Comparison of ENCODE assay signal across 22 cellular contexts in genomic region chr7:158324397-158325360, GRCh38.
DNase-seq lines count a peak whose midpoint lies in the region; ATAC-seq, FAIRE-seq and TF ChIP-seq lines count a peak whose summit lies in the region.
"Had no signal": no experiment of that assay in that cellular context is flagged by ENCODE, and none has a peak within 500 bp of the region (broad histone marks: within the 10 kb centered on the region; RNA-seq: fewer than 3 reads in every experiment).

No MANE protein-coding gene starts in this region.

- H3K4me1 ChIP-seq in H1 (replicated peaks in 1 of 4; ENCODE audit: control insufficient read depth in 3 of 4, insufficient read depth in 4 of 4, low read length in 3 of 4), result peaks cover 0 to 9% (median 3%) of the 10 kb centered on the region in 4 experiments; a peak in 4 of 7 replicates
- H3K4me1 ChIP-seq in neuronal stem cell (ENCODE audit: control insufficient read depth in 2 of 2, insufficient read depth in 1 of 2, low read depth in 1 of 2, low read length in 2 of 2), result peaks cover 8 to 24% of the 10 kb centered on the region in 2 donors

- H3K36me3 ChIP-seq in H1 (ENCODE audit: control insufficient read depth in 2 of 4, insufficient read depth in 4 of 4, low read length in 3 of 4) (peaks cover 0 to 5% (median 0%) of the 10 kb centered on the region in 4 experiments; a peak in 1 of 8 replicates), neuronal stem cell (replicated peaks in 1 of 2; ENCODE audit: control insufficient read depth in 2 of 2, insufficient read depth in 2 of 2, low read length in 2 of 2) (peaks cover 0 to 6% of the 10 kb centered on the region in 2 donors)

- no peaks in the 10 kb centered on the region for H3K79me2 ChIP-seq in H1 (ENCODE audit: control insufficient read depth in 1 of 2, insufficient read depth in 2 of 2, low read length in 2 of 2)

- H2BK15ac ChIP-seq in H1 (ENCODE audit: low read length) (no peak overlapping the region), neuronal stem cell (ENCODE audit: low read length) (no peak overlapping the region)

- CTCF ChIA-PET in H1 (lab: Charles Lee; ENCODE audit: partially characterized antibody), result interaction anchor here (1.1 to 1.7 kb wide), 3 partner anchors 30 to 268 kb away, joined by 3 to 5 read pairs (median 4); no protein-coding TSS in a partner anchor

- no peak for TF ChIP-seq EP300 in H1 (IDR thresholded peaks at IDR 0.05; ENCODE audit: borderline replicate concordance in 1 of 2, low read depth in 2 of 2, low read length in 2 of 2)

- peak overlapping the region in 1 of 2 experiments; percentile 50; a peak in 1 of 4 replicates for H3K4me2 ChIP-seq in H1 (ENCODE audit: insufficient read depth in 1 of 2, low read depth in 2 of 2, low read length in 2 of 2)
- H3K4me2 ChIP-seq in neuronal stem cell (ENCODE audit: insufficient read depth, low read length, poor library complexity, severe bottlenecking), result no peak overlapping the region
- H3K4me2 ChIP-seq: KMS-11 had no signal

- 0 out of 2 replicates have a peak overlapping the region, but pooled peaks have one; percentile 76 for H2BK20ac ChIP-seq in H1 (ENCODE audit: low read length)

- peaks cover 7% of the 10 kb centered on the region for H3K23me2 ChIP-seq in H1 (ENCODE audit: low read depth, low read length)

- TF ChIP-seq POLR2A in H1 (IDR thresholded peaks at IDR 0.05; ENCODE audit: control extremely low read depth in 1 of 2, low read depth in 2 of 2, low read length in 2 of 2), result no peak

- H3K56ac ChIP-seq in H1 (replicated peaks; ENCODE audit: insufficient read length, low read depth, low read length), result no peak overlapping the region

- no peak for ATAC-seq in HG02610 (IDR thresholded peaks at IDR 0.05; ENCODE audit: unreplicated experiment)
- no peak for ATAC-seq in activated CD4-positive, CD25-positive, alpha-beta regulatory T cell treated with anti-CD3 and anti-CD28 coated beads, Interleukin-2, amount 50 U/mL, for 24 hours
- ATAC-seq: stimulated activated naive CD8-positive, alpha-beta T cell treated with anti-CD3 and anti-CD28 coated beads, Interleukin-15, Interleukin-2, amounts not matched to agents 100 U/mL and 50 U/mL, for 24 hours had no signal

- peaks cover 0 to 9% of the 10 kb centered on the region in 2 experiments for H4K20me1 ChIP-seq in H1 (replicated peaks in 1 of 2; ENCODE audit: control insufficient read depth in 1 of 2, insufficient read depth in 2 of 2, low read length in 2 of 2)

- H4K8ac ChIP-seq in H1 (ENCODE audit: extremely low read depth, insufficient read depth, low read length) (peak overlapping the region; percentile 31; the same call in 1 of the 2 replicates), neuronal stem cell (ENCODE audit: low read depth, low read length) (no peak overlapping the region)

- no peak for TF ChIP-seq RAD21 in H1 (IDR thresholded peaks at IDR 0.05 in 1 of 2, conservative IDR thresholded peaks at IDR 0.05 in 1 of 2; ENCODE audit: low read depth in 2 of 2, low read length in 2 of 2)

- H2BK5ac ChIP-seq in H1 (ENCODE audit: low read depth, low read length), result peak overlapping the region; percentile 15; the same call in 1 of the 2 replicates
- H2BK5ac ChIP-seq in neuronal stem cell (ENCODE audit: low read length), result no peak overlapping the region

- no peak overlapping the region for H3K23ac ChIP-seq in H1 (ENCODE audit: insufficient read length)
- H3K23ac ChIP-seq in neuronal stem cell (ENCODE audit: low read depth, low read length, poor library complexity), result no peak overlapping the region

- no peak overlapping the region for H4K5ac ChIP-seq in H1 (ENCODE audit: insufficient read length, low read depth, low read length)

- H3K27ac ChIP-seq in H1 (ENCODE audit: low read depth, low read length) (no peak overlapping the region), neuronal stem cell (replicated peaks; ENCODE audit: low read length) (no peak overlapping the region)
- H3K27ac ChIP-seq: KMS-11, RWPE1 had no signal

- FAIRE-seq in H1 (lab: Jason Lieb, UNC), result no peak
- FAIRE-seq: astrocyte, endothelial cell of umbilical vein had no signal

- no peak overlapping the region for H3K9ac ChIP-seq in H1 (replicated peaks in 1 of 4; ENCODE audit: extremely low read depth in 1 of 4, low read depth in 3 of 4, low read length in 3 of 4)
- no peak overlapping the region for H3K9ac ChIP-seq in neuronal stem cell (ENCODE audit: low read depth, low read length, poor library complexity)
- H3K9ac ChIP-seq: KMS-11 had no signal

- H3K4me3 ChIP-seq in H1 (ENCODE audit: extremely low read depth in 1 of 4, insufficient read depth in 2 of 4, low read depth in 3 of 4, low read length in 4 of 4) (no peak overlapping the region), neuronal stem cell (ENCODE audit: low read length in 2 of 2) (no peak overlapping the region)
- H3K4me3 ChIP-seq: dorsolateral prefrontal cortex, lung had no signal

- WGBS in H1 (ENCODE audit: extremely low coverage in 1 of 2, insufficient coverage in 1 of 2, insufficient read length in 1 of 2, insufficient replicate concordance in 2 of 2, low coverage in 1 of 2, low lambda C conversion rate in 2 of 2, missing lambda C conversion rate in 1 of 2), 2 experiments, result 83% methylated on average over 17 of the region's 17 CpGs; no CpG with 5 or more reads in 1 of the 2 experiments
- no CpG with 5 or more reads among the region's 17 CpGs for WGBS in neuronal stem cell (ENCODE audit: extremely low coverage in 2 of 2, insufficient read length in 2 of 2, insufficient replicate concordance in 1 of 2), 2 donors

- H2BK120ac ChIP-seq in H1 (replicated peaks; ENCODE audit: low read depth, low read length) (no peak overlapping the region), neuronal stem cell (ENCODE audit: low read depth, low read length) (no peak overlapping the region)

- H3K18ac ChIP-seq in H1 (ENCODE audit: extremely low read depth, low read length) (no peak overlapping the region; the same call in 1 of the 2 replicates), neuronal stem cell (ENCODE audit: low read length) (peak overlapping the region; percentile 45)

- H2BK12ac ChIP-seq in H1 (ENCODE audit: low read depth, low read length) (no peak overlapping the region), neuronal stem cell (ENCODE audit: low read length) (no peak overlapping the region)

- TF ChIP-seq CTCF in H1 (IDR thresholded peaks at IDR 0.05; ENCODE audit: control extremely low read depth in 1 of 3, insufficient read depth in 1 of 3, low read depth in 1 of 3, low read length in 3 of 3), result no peak

- peaks cover 0 to 2% (median 0%) of the 10 kb centered on the region in 4 experiments; a peak in 1 of 7 replicates for H3K27me3 ChIP-seq in H1 (replicated peaks in 1 of 4; ENCODE audit: control insufficient read depth in 3 of 4, extremely low read depth in 1 of 4, insufficient read depth in 3 of 4, low read length in 3 of 4)
- H3K27me3 ChIP-seq in neuronal stem cell (ENCODE audit: control insufficient read depth in 3 of 3, insufficient read depth in 3 of 3, low read depth in 1 of 3, low read length in 3 of 3), result peaks cover 0 to 5% (median 0%) of the 10 kb centered on the region in 3 experiments

- H4K91ac ChIP-seq in H1 (replicated peaks; ENCODE audit: insufficient read length, low read length), result no peak overlapping the region
- H4K91ac ChIP-seq in neuronal stem cell (ENCODE audit: low read depth, low read length, poor library complexity), result no peak overlapping the region

- peak overlapping the region; percentile 71 for H3K4ac ChIP-seq in H1 (replicated peaks; ENCODE audit: insufficient read length, low read depth, low read length)
- H3K4ac ChIP-seq in neuronal stem cell (ENCODE audit: low read length), result no peak overlapping the region

- DNase-seq in NCI-H1417 (lab: John Stamatoyannopoulos, UW) (peak in 2 of 3 experiments; percentile 82 to 88), NCI-H1417 treated with DMSO at 0.1 percent for 48 hours (lab: John Stamatoyannopoulos, UW) (no peak), COR-L47 (lab: John Stamatoyannopoulos, UW) (peak; percentile 12), H1 (ENCODE audit: low read depth in 1 of 2, low spot score in 2 of 2) (peak in 1 of 2 experiments; percentile 42), neuronal stem cell (ENCODE audit: low spot score) (no peak), cortex of kidney (lab: John Stamatoyannopoulos, UW) (no peak)
- DNase-seq: 8988T; activated CD4-positive, alpha-beta T cell treated with anti-CD3 and anti-CD28 coated beads for 48 hours; activated gamma-delta T cell; activated T-cell treated with anti-CD3 and anti-CD28 coated beads, Interleukin-2, amount 50 U/mL, for 24 hours; glutamatergic neuron; kidney glomerular epithelial cell; NCI-H1694; stimulated activated naive CD8-positive, alpha-beta T cell treated with anti-CD3 and anti-CD28 coated beads, Interleukin-15, Interleukin-2, amounts not matched to agents 100 U/mL and 50 U/mL, for 24 hours had no signal

- H3K14ac ChIP-seq in H1 (ENCODE audit: insufficient read length) (no peak overlapping the region), neuronal stem cell (ENCODE audit: low read length) (no peak overlapping the region)

- H2AK5ac ChIP-seq in H1 (ENCODE audit: low read depth, low read length) (no peak overlapping the region), neuronal stem cell (ENCODE audit: low read depth, low read length) (peak overlapping the region; percentile 24)

- H3K9me3 ChIP-seq in H1 (ENCODE audit: insufficient read depth in 2 of 2, low read depth in 1 of 2, low read length in 1 of 2) (peaks cover 23 to 61% of the 10 kb centered on the region in 2 experiments), neuronal stem cell (replicated peaks in 1 of 2; ENCODE audit: control insufficient read depth in 2 of 2, insufficient read depth in 1 of 2, low read depth in 1 of 2, low read length in 2 of 2) (peaks cover 0 to 13% of the 10 kb centered on the region in 2 donors)

- POLR2A ChIA-PET in H1 (lab: Charles Lee; ENCODE audit: partially characterized antibody), result no interaction called here

- H3K79me1 ChIP-seq in H1 (ENCODE audit: low read depth, low read length) (no peaks in the 10 kb centered on the region), neuronal stem cell (ENCODE audit: low read depth, low read length) (no peaks in the 10 kb centered on the region)

- H2AFZ ChIP-seq in H1 (ENCODE audit: low read length), result no peak overlapping the region
- H2AFZ ChIP-seq in neuronal stem cell (ENCODE audit: low read length), result no peak overlapping the region

TF ChIP-seq in H1, 55 proteins besides CTCF, POLR2A, EP300 and RAD21 (continues in another document):
- TF ChIP-seq CTBP2 (IDR thresholded peaks at IDR 0.05; ENCODE audit: borderline replicate concordance, insufficient read depth, insufficient read length, low read length) (no peak), CEBPB (IDR thresholded peaks at IDR 0.05; ENCODE audit: low read depth, low read length) (no peak), TCF12 (IDR thresholded peaks at IDR 0.05; ENCODE audit: low read depth, low read length) (no peak), RXRA (IDR thresholded peaks at IDR 0.05; ENCODE audit: insufficient read depth, low read depth, low read length) (no peak)

Comparison
In these comparisons a context has a peak if more than half of its experiments do, and no peak if none do; other contexts are left out.
1. DNase-seq: peak in NCI-H1417 (2 of 3) and COR-L47 (single experiment); none in NCI-H1417 treated with DMSO at 0.1 percent for 48 hours (single experiment), neuronal stem cell (single experiment) and cortex of kidney (single experiment).